Comparison of ENCODE assay signal across 20 cellular contexts in genomic region chr7:107967420-107967819, GRCh38. TPM values are rescaled to one million over a fixed set of nuclear protein-coding genes. Genes with fewer than 3 reads are reported as not detected.
DNase-seq lines count a peak whose midpoint lies in the region; ATAC-seq and TF ChIP-seq lines count a peak whose summit lies in the region.
"Had no signal": no experiment of that assay in that cellular context is flagged by ENCODE, and none has a peak within 500 bp of the region (broad histone marks: within the 10 kb centered on the region; RNA-seq: fewer than 3 reads in every experiment).

No MANE protein-coding gene starts in this region.

- peaks cover 0 to 36% of the 10 kb centered on the region in 2 donors for H3K4me1 ChIP-seq in ascending aorta
- peaks cover 7% of the 10 kb centered on the region for H3K4me1 ChIP-seq in mucosa of descending colon (ENCODE audit: low read depth)
- H3K4me1 ChIP-seq: psoas muscle, thyroid gland had no signal

- ATAC-seq in mucosa of descending colon (peak; percentile 81), HG03039 (IDR thresholded peaks at IDR 0.05; ENCODE audit: unreplicated experiment) (no peak)
- ATAC-seq: stimulated activated effector memory CD8-positive, alpha-beta T cell treated with anti-CD3 and anti-CD28 coated beads, Interleukin-12 subunit alpha, Interleukin-12 subunit beta, amount 100 ng/mL, for 72 hours had no signal

- DNase-seq in DMS153 treated with DMSO at 0.1 percent for 48 hours (lab: John Stamatoyannopoulos, UW; ENCODE audit: unreplicated experiment) (peak; percentile 21), DMS153 (lab: John Stamatoyannopoulos, UW) (no peak), NCI-H2029 (lab: John Stamatoyannopoulos, UW) (peak; percentile 70), ascending aorta (ENCODE audit: low spot score in 2 of 2) (no peak), mucosa of descending colon (no peak), dedifferentiated amniotic fluid mesenchymal stem cell (ENCODE audit: extremely low spot score) (no peak)
- no peak for DNase-seq in effector CD4-positive, alpha-beta T cell
- DNase-seq: 8988T; activated CD4-positive, alpha-beta T cell treated with anti-CD3 and anti-CD28 coated beads, Interleukin-2, amount 10 ng/mL, durations not matched to agents 24 days and 14 days; activated CD8-positive, alpha-beta memory T cell treated with anti-CD3 and anti-CD28 coated beads, Interleukin-2, amount 50 U/mL, for 4 hours; activated gamma-delta T cell; adrenal gland; effector CD8-positive, alpha-beta T cell; NCI-H1930; NCI-H774; nephron progenitor cell; thyroid gland had no signal

- H3K27ac ChIP-seq in ascending aorta, result peak overlapping the region; percentile 63 to 69
- H3K27ac ChIP-seq: adrenal gland, psoas muscle, thyroid gland had no signal

- H3K9me3 ChIP-seq in ascending aorta (peaks cover 0 to 14% of the 10 kb centered on the region in 2 donors), mucosa of descending colon (no peaks in the 10 kb centered on the region)
- H3K9me3 ChIP-seq: adrenal gland, psoas muscle, thyroid gland had no signal

- H3K27me3 ChIP-seq in ascending aorta, result no peaks in the 10 kb centered on the region
- H3K27me3 ChIP-seq: adrenal gland, thyroid gland had no signal

- intact Hi-C loops in ascending aorta (cut with DNase I), result no loop called here
- intact Hi-C loops in mucosa of descending colon (cut with DNase I, micrococcal nuclease), result no loop called here

- TF ChIP-seq CTCF in ascending aorta (IDR thresholded peaks at IDR 0.05), result no peak
- TF ChIP-seq CTCF in mucosa of descending colon (IDR thresholded peaks at IDR 0.05), result no peak

- H3K4me3 ChIP-seq in ascending aorta, result no peak overlapping the region
- no peak overlapping the region for H3K4me3 ChIP-seq in mucosa of descending colon
- H3K4me3 ChIP-seq: adrenal gland, psoas muscle, thyroid gland had no signal

- H3K36me3 ChIP-seq in ascending aorta, result peaks cover 11 to 44% of the 10 kb centered on the region in 2 donors
- H3K36me3 ChIP-seq in mucosa of descending colon (ENCODE audit: low read depth), result no peaks in the 10 kb centered on the region
- H3K36me3 ChIP-seq: adrenal gland had no signal

RNA-seq across cellular contexts. Expression of gene LAMB1, which starts 35.5 kb away (rescaled TPM):
- total RNA-seq in ascending aorta (198 TPM), mucosa of descending colon (100 to 1,000 TPM in 2 of 3 donors, 10 to 100 TPM in 1; 82.0 to 165 (median 148) TPM)
- total RNA-seq: activated CD4-positive, alpha-beta T cell treated with anti-CD3 and anti-CD28 coated beads, Interleukin-2, amount 10 ng/mL, durations not matched to agents 24 days and 14 days had no signal

Comparison
In these comparisons a context has a peak if more than half of its experiments do, and no peak if none do; other contexts are left out.
1. DNase-seq: peak in DMS153 treated with DMSO at 0.1 percent for 48 hours (single experiment) and NCI-H2029 (single experiment); none in DMS153 (single experiment), ascending aorta (0 of 2), mucosa of descending colon (0 of 3), dedifferentiated amniotic fluid mesenchymal stem cell (single experiment) and effector CD4-positive, alpha-beta T cell (single experiment).